Comparison of ENCODE assay signal across 15 cellular contexts in genomic region chr2:190819835-190820234, GRCh38.
DNase-seq lines count a peak whose midpoint lies in the region; ATAC-seq, FAIRE-seq and TF ChIP-seq lines count a peak whose summit lies in the region.
"Had no signal": no experiment of that assay in that cellular context is flagged by ENCODE, and none has a peak within 500 bp of the region (broad histone marks: within the 10 kb centered on the region; RNA-seq: fewer than 3 reads in every experiment).

No MANE protein-coding gene starts in this region.

- no peaks in the 10 kb centered on the region for H3K27me3 Mint-ChIP-seq in GM23338 (ENCODE audit: insufficient read depth, low read depth, poor library complexity)
- no peaks in the 10 kb centered on the region for H3K27me3 Mint-ChIP-seq in astrocyte (ENCODE audit: low read depth, unreplicated experiment)

- ATAC-seq in GM23338 = no peak
- ATAC-seq in left cardiac atrium = peak; percentile 47 to 87
- ATAC-seq: pancreas had no signal

- H3K4me1 Mint-ChIP-seq in GM23338 (no peaks in the 10 kb centered on the region), astrocyte (ENCODE audit: low read depth, unreplicated experiment) (peaks cover 4% of the 10 kb centered on the region)

- H3K4me2 ChIP-seq in GM23338 = no peak overlapping the region
- H3K4me2 ChIP-seq in astrocyte (ENCODE audit: low read length) = no peak overlapping the region
- H3K4me2 ChIP-seq: PC-9 had no signal

- DNase-seq in A172 (ENCODE audit: low spot score) = peak; percentile 51
- no peak for DNase-seq in GM23338 (ENCODE audit: low spot score)
- DNase-seq in astrocyte (ENCODE audit: low read depth) = peak; percentile 76
- DNase-seq in left cardiac atrium = no peak
- no peak for DNase-seq in DMS53 treated with DMSO at 0.1 percent for 48 hours (lab: John Stamatoyannopoulos, UW; ENCODE audit: unreplicated experiment)
- DNase-seq in activated effector memory CD4-positive, alpha-beta T cell treated with Interleukin-2 at 50 U/mL for 16 hours = no peak
- no peak for DNase-seq in NCI-H1436 (lab: John Stamatoyannopoulos, UW)
- DNase-seq in kidney glomerular epithelial cell (lab: John Stamatoyannopoulos, UW) = no peak
- DNase-seq: activated naive CD4-positive, alpha-beta T cell treated with anti-CD3 and anti-CD28 coated beads, Interleukin-2, amount 50 U/mL, for 16 hours; Kasumi-1; pancreas; PC-9; stimulated activated CD4-positive, alpha-beta T cell treated with anti-CD3 and anti-CD28 coated beads, Interleukin-1b, Interleukin-23, amount 100 ng/mL, for 48 hours; T-helper 9 cell had no signal

- H3K36me3 Mint-ChIP-seq in GM23338 (ENCODE audit: low read depth) (no peaks in the 10 kb centered on the region), astrocyte (ENCODE audit: low read depth, unreplicated experiment) (no peaks in the 10 kb centered on the region)

- H3K27ac ChIP-seq in GM23338 (ENCODE audit: low read depth) = no peak overlapping the region
- H3K27ac ChIP-seq in astrocyte (ENCODE audit: low read depth, low read length) = no peak overlapping the region
- H3K27ac ChIP-seq: coronary artery, pancreas, PC-9 had no signal

- H3K4me1 ChIP-seq in GM23338 (ENCODE audit: insufficient read depth) (no peaks in the 10 kb centered on the region), astrocyte (ENCODE audit: insufficient read depth, low read length) (no peaks in the 10 kb centered on the region)

- H3K9me3 Mint-ChIP-seq in GM23338 = no peaks in the 10 kb centered on the region; the same call in 2 of the 3 replicates
- H3K9me3 Mint-ChIP-seq in astrocyte (ENCODE audit: unreplicated experiment) = no peaks in the 10 kb centered on the region

- H2AFZ ChIP-seq in GM23338 = peak overlapping the region; percentile 80; the same call in 1 of the 2 replicates
- H2AFZ ChIP-seq in astrocyte (ENCODE audit: low read depth, low read length) = no peak overlapping the region
- H2AFZ ChIP-seq: PC-9 had no signal

- H3K4me3 ChIP-seq in GM23338 = no peak overlapping the region
- no peak overlapping the region for H3K4me3 ChIP-seq in astrocyte (ENCODE audit: insufficient read depth, low read depth, low read length)
- H3K4me3 ChIP-seq: coronary artery, pancreas, PC-9 had no signal

- H3K4me3 Mint-ChIP-seq in GM23338 = no peak overlapping the region
- no peak overlapping the region for H3K4me3 Mint-ChIP-seq in astrocyte (ENCODE audit: unreplicated experiment)

- H3K27me3 ChIP-seq in GM23338 (ENCODE audit: insufficient read depth) = no peaks in the 10 kb centered on the region
- no peaks in the 10 kb centered on the region for H3K27me3 ChIP-seq in astrocyte (ENCODE audit: insufficient read depth, low read length)
- H3K27me3 ChIP-seq: pancreas had no signal

- no peaks in the 10 kb centered on the region for H3F3A ChIP-seq in GM23338 (replicated peaks; ENCODE audit: low read depth)

- H3K79me2 ChIP-seq in GM23338 (replicated peaks; ENCODE audit: insufficient read depth) (no peaks in the 10 kb centered on the region), astrocyte (ENCODE audit: insufficient read depth, low read length) (no peaks in the 10 kb centered on the region)

- H3K36me3 ChIP-seq in GM23338 (ENCODE audit: insufficient read depth) (no peaks in the 10 kb centered on the region), astrocyte (ENCODE audit: insufficient read depth, low read length) (no peaks in the 10 kb centered on the region)
- H3K36me3 ChIP-seq: pancreas had no signal

- TF ChIP-seq CTCF in GM23338 (conservative IDR thresholded peaks at IDR 0.05; ENCODE audit: low read depth in 2 of 2) (no peak), astrocyte (IDR thresholded peaks at IDR 0.05; ENCODE audit: insufficient read depth, low read depth, low read length) (no peak)

- FAIRE-seq in astrocyte (lab: Jason Lieb, UNC) = peak; percentile 71
- FAIRE-seq: pancreas had no signal

- H3K9me2 ChIP-seq in GM23338 (ENCODE audit: insufficient read depth) = peaks cover 11% of the 10 kb centered on the region; the same call in 1 of the 2 replicates

- H3K27ac Mint-ChIP-seq in GM23338 = no peak overlapping the region
- H3K27ac Mint-ChIP-seq in astrocyte (ENCODE audit: unreplicated experiment) = no peak overlapping the region

- H3K9me3 ChIP-seq in astrocyte (ENCODE audit: insufficient read depth, low read depth, low read length) = no peaks in the 10 kb centered on the region
- H3K9me3 ChIP-seq: pancreas had no signal

- no peak overlapping the region for H3K9ac ChIP-seq in astrocyte (ENCODE audit: low read length)

- no peaks in the 10 kb centered on the region for H4K20me1 ChIP-seq in GM23338 (replicated peaks; ENCODE audit: insufficient read depth)
- no peaks in the 10 kb centered on the region for H4K20me1 ChIP-seq in astrocyte (ENCODE audit: insufficient read depth, low read length)

- intact Hi-C loops in left cardiac atrium (cut with DNase I) = no loop called here

TF ChIP-seq in GM23338, 12 proteins besides CTCF, POLR2A, EP300 and RAD21:
- TF ChIP-seq STAT1 (IDR thresholded peaks at IDR 0.05; ENCODE audit: unreplicated experiment) (no peak), EZH2phosphoT487 (IDR thresholded peaks at IDR 0.05; ENCODE audit: unreplicated experiment) (no peak), ZNF114 (CRISPR knock-in tag; IDR thresholded peaks at IDR 0.05) (no peak), CREB1 (CRISPR knock-in tag; IDR thresholded peaks at IDR 0.05; ENCODE audit: low read depth) (no peak)

Comparison
In these comparisons a context has a peak if more than half of its experiments do, and no peak if none do; other contexts are left out.
1. DNase-seq: peak in A172 (single experiment) and astrocyte (single experiment); none in GM23338 (single experiment), left cardiac atrium (single experiment), DMS53 treated with DMSO at 0.1 percent for 48 hours (single experiment), activated effector memory CD4-positive, alpha-beta T cell treated with Interleukin-2 at 50 U/mL for 16 hours (single experiment), NCI-H1436 (single experiment) and kidney glomerular epithelial cell (single experiment).